ENCODE assay signal across 16 cellular contexts in the genomic region with DNA sequence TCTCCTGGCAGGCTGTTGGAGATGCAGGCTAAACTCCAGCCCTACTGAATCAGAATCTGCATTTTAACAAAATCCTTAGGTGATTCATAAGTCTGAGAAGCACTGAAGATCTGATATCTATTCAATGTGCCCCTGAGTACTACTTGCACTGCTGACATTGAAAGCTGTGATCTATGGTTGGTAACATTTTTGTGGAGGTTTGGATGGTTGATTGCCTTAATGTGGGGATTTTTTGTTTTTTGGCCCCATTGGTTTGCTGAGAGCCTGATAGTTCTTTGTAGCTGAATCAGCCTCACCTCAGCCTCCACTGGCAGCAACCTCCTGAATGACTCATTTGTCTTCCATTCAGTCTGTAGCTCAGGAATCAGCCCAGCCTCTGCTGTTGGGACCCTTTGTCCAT. TPM values are rescaled to one million over a fixed set of nuclear protein-coding genes. Genes with fewer than 3 reads are reported as not detected.
DNase-seq lines count a peak whose midpoint lies in the region; ATAC-seq and TF ChIP-seq lines count a peak whose summit lies in the region.
"Had no signal": no experiment of that assay in that cellular context is flagged by ENCODE, and none has a peak within 500 bp of the region (broad histone marks: within the 10 kb centered on the region; RNA-seq: fewer than 3 reads in every experiment).

No MANE protein-coding gene starts in this region.

- peaks cover 7% of the 10 kb centered on the region for H3K36me3 Mint-ChIP-seq in activated T-cell treated with anti-CD3 and anti-CD28 coated beads, Interleukin-2, amount 50 U/mL, for 24 hours (ENCODE audit: low read depth)
- peaks cover 11% of the 10 kb centered on the region for H3K36me3 Mint-ChIP-seq in activated CD4-positive, alpha-beta T cell treated with anti-CD3 and anti-CD28 coated beads, Interleukin-2, amount 10 ng/mL, durations not matched to agents 24 days and 14 days (ENCODE audit: low read depth)

- peaks cover 2% of the 10 kb centered on the region for H3K9me3 Mint-ChIP-seq in activated T-cell treated with anti-CD3 and anti-CD28 coated beads, Interleukin-2, amount 50 U/mL, for 24 hours
- peaks cover 12% of the 10 kb centered on the region for H3K9me3 Mint-ChIP-seq in activated CD4-positive, alpha-beta T cell treated with anti-CD3 and anti-CD28 coated beads, Interleukin-2, amount 10 ng/mL, durations not matched to agents 24 days and 14 days

- TF ChIP-seq CTCF in choroid plexus epithelial cell (conservative IDR thresholded peaks at IDR 0.05; ENCODE audit: low read depth, low read length) = no peak

- H3K4me3 ChIP-seq in choroid plexus epithelial cell (ENCODE audit: low read depth, low read length) = no peak overlapping the region
- H3K4me3 ChIP-seq: adrenal gland, PC-9 had no signal

- H3K27me3 Mint-ChIP-seq in activated T-cell treated with anti-CD3 and anti-CD28 coated beads, Interleukin-2, amount 50 U/mL, for 24 hours = no peaks in the 10 kb centered on the region
- H3K27me3 Mint-ChIP-seq in activated CD4-positive, alpha-beta T cell treated with anti-CD3 and anti-CD28 coated beads, Interleukin-2, amount 10 ng/mL, durations not matched to agents 24 days and 14 days = no peaks in the 10 kb centered on the region
- H3K27me3 Mint-ChIP-seq: B cell had no signal

- H3K4me3 Mint-ChIP-seq in activated T-cell treated with anti-CD3 and anti-CD28 coated beads, Interleukin-2, amount 50 U/mL, for 24 hours = no peak overlapping the region
- H3K4me3 Mint-ChIP-seq in activated CD4-positive, alpha-beta T cell treated with anti-CD3 and anti-CD28 coated beads, Interleukin-2, amount 10 ng/mL, durations not matched to agents 24 days and 14 days = peak overlapping the region; percentile 48
- H3K4me3 Mint-ChIP-seq: B cell had no signal

- no peak for DNase-seq in activated T-cell treated with anti-CD3 and anti-CD28 coated beads, Interleukin-2, amount 50 U/mL, for 24 hours
- DNase-seq in activated T-cell treated with anti-CD3 and anti-CD28 coated beads for 4 hours (no peak), choroid plexus epithelial cell (ENCODE audit: low read depth) (peak; percentile 40), SKM-1 (lab: John Stamatoyannopoulos, UW; ENCODE audit: unreplicated experiment) (no peak), KG1 (lab: John Stamatoyannopoulos, UW) (no peak)
- DNase-seq in activated CD4-positive, alpha-beta T cell treated with anti-CD3 and anti-CD28 coated beads, Interleukin-2, amount 10 ng/mL, durations not matched to agents 24 days and 14 days = peak; percentile 75
- DNase-seq in stimulated activated naive CD8-positive, alpha-beta T cell treated with anti-CD3 and anti-CD28 coated beads, Interleukin-15, Interleukin-2, amounts not matched to agents 100 U/mL and 50 U/mL, for 24 hours = peak; percentile 47
- DNase-seq: adrenal gland, GF-D8, midbrain, NCI-H2081 treated with DMSO at 0.1 percent for 48 hours, PC-9, right cardiac atrium, T1000 had no signal

- peaks cover 71% of the 10 kb centered on the region for H3K4me1 Mint-ChIP-seq in activated T-cell treated with anti-CD3 and anti-CD28 coated beads, Interleukin-2, amount 50 U/mL, for 24 hours (ENCODE audit: low read depth)
- peaks cover 54% of the 10 kb centered on the region for H3K4me1 Mint-ChIP-seq in activated CD4-positive, alpha-beta T cell treated with anti-CD3 and anti-CD28 coated beads, Interleukin-2, amount 10 ng/mL, durations not matched to agents 24 days and 14 days

- ATAC-seq in stimulated activated naive CD8-positive, alpha-beta T cell treated with anti-CD3 and anti-CD28 coated beads, Interleukin-15, Interleukin-2, amounts not matched to agents 100 U/mL and 50 U/mL, for 24 hours = peak; percentile 93
- ATAC-seq in GM19463 (IDR thresholded peaks at IDR 0.05; ENCODE audit: unreplicated experiment) = no peak

- intact Hi-C loops in activated CD4-positive, alpha-beta T cell treated with anti-CD3 and anti-CD28 coated beads, Interleukin-2, amount 10 ng/mL, durations not matched to agents 24 days and 14 days (cut with micrococcal nuclease) = loop anchor here (1.0 to 2.0 kb wide), 2 partner anchors 15 to 47 kb away; partner anchors contain the start of gene LRRN3

- peak overlapping the region; percentile 86 for H3K27ac Mint-ChIP-seq in activated T-cell treated with anti-CD3 and anti-CD28 coated beads, Interleukin-2, amount 50 U/mL, for 24 hours
- H3K27ac Mint-ChIP-seq in activated CD4-positive, alpha-beta T cell treated with anti-CD3 and anti-CD28 coated beads, Interleukin-2, amount 10 ng/mL, durations not matched to agents 24 days and 14 days = peak overlapping the region; percentile 89
- H3K27ac Mint-ChIP-seq: B cell had no signal

RNA-seq across cellular contexts. Expression of gene LRRN3, which starts 14.7 kb away (rescaled TPM):
- 53.4 and 56.5 TPM in 2 replicates for total RNA-seq in activated CD4-positive, alpha-beta T cell treated with anti-CD3 and anti-CD28 coated beads, Interleukin-2, amount 10 ng/mL, durations not matched to agents 24 days and 14 days
- total RNA-seq: PC-9 had no signal

Comparison
In these comparisons a context has a peak if more than half of its experiments do, and no peak if none do; other contexts are left out.
1. DNase-seq: peak in activated CD4-positive, alpha-beta T cell treated with anti-CD3 and anti-CD28 coated beads, Interleukin-2, amount 10 ng/mL, durations not matched to agents 24 days and 14 days (single experiment), choroid plexus epithelial cell (single experiment) and stimulated activated naive CD8-positive, alpha-beta T cell treated with anti-CD3 and anti-CD28 coated beads, Interleukin-15, Interleukin-2, amounts not matched to agents 100 U/mL and 50 U/mL, for 24 hours (single experiment); none in activated T-cell treated with anti-CD3 and anti-CD28 coated beads, Interleukin-2, amount 50 U/mL, for 24 hours (single experiment), activated T-cell treated with anti-CD3 and anti-CD28 coated beads for 4 hours (single experiment), SKM-1 (single experiment) and KG1 (single experiment).